1 cellular context compared by ENCODE assay signal in the genomic region with DNA sequence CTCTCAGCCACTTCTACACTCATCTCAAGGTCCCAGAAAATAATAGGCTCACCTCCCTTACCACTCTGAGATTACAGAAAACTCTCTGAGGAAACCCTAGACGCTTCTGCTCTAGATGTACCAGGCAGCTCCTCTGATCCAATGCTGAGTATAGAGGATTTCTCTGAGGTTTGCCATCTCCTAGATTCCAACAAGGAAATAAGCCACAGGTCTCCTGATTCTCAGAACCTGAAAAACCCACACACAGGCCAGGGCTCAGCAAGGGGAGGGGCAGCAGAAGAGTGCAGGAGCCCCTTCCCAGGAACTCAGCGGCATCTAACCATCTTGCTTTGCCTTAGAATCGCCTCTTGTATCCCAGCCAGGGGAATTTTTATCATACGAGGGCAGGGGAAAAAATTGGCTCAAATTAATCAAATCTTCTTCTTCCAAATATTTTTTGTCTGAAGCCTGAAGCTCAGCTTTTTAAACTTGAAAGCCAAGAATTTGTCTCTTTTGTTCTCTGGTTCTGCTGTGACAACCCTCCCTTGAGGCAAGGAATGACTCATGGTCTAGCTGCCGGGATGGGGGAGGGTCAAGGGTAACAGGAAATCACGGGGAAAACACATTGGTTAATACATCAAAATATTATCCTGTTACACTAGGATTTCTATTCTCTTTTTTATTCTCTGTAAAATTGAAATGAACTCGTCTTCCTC.
A peak's percentile ranks its signal among the peaks of the same experiment; 100 is the strongest.
TF ChIP-seq lines count a peak whose summit lies in the region.

No MANE protein-coding gene starts in this region.

TF ChIP-seq in HEK293, 187 proteins besides CTCF, POLR2A, EP300 and RAD21 (continued from another document):
- TF ChIP-seq, protein P1, sequence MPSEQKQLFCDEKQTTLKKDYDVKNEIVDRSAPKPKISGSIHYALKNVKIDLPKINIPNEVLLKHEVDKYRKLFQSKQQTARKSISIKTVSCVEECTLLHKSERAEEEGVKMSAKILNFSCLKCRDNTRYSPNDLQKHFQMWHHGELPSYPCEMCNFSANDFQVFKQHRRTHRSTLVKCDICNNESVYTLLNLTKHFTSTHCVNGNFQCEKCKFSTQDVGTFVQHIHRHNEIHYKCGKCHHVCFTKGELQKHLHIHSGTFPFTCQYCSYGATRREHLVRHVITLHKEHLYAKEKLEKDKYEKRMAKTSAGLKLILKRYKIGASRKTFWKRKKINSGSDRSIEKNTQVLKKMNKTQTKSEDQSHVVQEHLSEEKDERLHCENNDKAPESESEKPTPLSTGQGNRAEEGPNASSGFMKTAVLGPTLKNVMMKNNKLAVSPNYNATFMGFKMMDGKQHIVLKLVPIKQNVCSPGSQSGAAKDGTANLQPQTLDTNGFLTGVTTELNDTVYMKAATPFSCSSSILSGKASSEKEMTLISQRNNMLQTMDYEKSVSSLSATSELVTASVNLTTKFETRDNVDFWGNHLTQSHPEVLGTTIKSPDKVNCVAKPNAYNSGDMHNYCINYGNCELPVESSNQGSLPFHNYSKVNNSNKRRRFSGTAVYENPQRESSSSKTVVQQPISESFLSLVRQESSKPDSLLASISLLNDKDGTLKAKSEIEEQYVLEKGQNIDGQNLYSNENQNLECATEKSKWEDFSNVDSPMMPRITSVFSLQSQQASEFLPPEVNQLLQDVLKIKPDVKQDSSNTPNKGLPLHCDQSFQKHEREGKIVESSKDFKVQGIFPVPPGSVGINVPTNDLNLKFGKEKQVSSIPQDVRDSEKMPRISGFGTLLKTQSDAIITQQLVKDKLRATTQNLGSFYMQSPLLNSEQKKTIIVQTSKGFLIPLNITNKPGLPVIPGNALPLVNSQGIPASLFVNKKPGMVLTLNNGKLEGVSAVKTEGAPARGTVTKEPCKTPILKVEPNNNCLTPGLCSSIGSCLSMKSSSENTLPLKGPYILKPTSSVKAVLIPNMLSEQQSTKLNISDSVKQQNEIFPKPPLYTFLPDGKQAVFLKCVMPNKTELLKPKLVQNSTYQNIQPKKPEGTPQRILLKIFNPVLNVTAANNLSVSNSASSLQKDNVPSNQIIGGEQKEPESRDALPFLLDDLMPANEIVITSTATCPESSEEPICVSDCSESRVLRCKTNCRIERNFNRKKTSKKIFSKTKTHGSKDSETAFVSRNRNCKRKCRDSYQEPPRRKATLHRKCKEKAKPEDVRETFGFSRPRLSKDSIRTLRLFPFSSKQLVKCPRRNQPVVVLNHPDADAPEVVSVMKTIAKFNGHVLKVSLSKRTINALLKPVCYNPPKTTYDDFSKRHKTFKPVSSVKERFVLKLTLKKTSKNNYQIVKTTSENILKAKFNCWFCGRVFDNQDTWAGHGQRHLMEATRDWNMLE (tag by site-specific recombination; conservative IDR thresholded peaks at IDR 0.05; ENCODE audit: low read depth): 0 out of 2 replicates have a peak, but pooled peaks have one; percentile 18
- TF ChIP-seq, protein P2, sequence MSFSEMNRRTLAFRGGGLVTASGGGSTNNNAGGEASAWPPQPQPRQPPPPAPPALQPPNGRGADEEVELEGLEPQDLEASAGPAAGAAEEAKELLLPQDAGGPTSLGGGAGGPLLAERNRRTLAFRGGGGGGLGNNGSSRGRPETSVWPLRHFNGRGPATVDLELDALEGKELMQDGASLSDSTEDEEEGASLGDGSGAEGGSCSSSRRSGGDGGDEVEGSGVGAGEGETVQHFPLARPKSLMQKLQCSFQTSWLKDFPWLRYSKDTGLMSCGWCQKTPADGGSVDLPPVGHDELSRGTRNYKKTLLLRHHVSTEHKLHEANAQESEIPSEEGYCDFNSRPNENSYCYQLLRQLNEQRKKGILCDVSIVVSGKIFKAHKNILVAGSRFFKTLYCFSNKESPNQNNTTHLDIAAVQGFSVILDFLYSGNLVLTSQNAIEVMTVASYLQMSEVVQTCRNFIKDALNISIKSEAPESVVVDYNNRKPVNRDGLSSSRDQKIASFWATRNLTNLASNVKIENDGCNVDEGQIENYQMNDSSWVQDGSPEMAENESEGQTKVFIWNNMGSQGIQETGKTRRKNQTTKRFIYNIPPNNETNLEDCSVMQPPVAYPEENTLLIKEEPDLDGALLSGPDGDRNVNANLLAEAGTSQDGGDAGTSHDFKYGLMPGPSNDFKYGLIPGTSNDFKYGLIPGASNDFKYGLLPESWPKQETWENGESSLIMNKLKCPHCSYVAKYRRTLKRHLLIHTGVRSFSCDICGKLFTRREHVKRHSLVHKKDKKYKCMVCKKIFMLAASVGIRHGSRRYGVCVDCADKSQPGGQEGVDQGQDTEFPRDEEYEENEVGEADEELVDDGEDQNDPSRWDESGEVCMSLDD (tag by site-specific recombination; IDR thresholded peaks at IDR 0.05): no peak
- TF ChIP-seq KLF16 (tag by site-specific recombination; IDR thresholded peaks at IDR 0.05): no peak
- TF ChIP-seq ZNF223 (tag by site-specific recombination; IDR thresholded peaks at IDR 0.05): no peak
TF ChIP-seq in HEK293: peak in this region for 3.
